Comparison of ENCODE assay signal across 8 cellular contexts in genomic region chr13:110644892-110645521, GRCh38. TPM values are rescaled to one million over a fixed set of nuclear protein-coding genes. Genes with fewer than 3 reads are reported as not detected.
A peak's percentile ranks its signal among the peaks of the same experiment; 100 is the strongest.
DNase-seq lines count a peak whose midpoint lies in the region; ATAC-seq lines count a peak whose summit lies in the region.

No MANE protein-coding gene starts in this region.

- ATAC-seq in GM18519 (IDR thresholded peaks at IDR 0.05; ENCODE audit: low FRiP score, unreplicated experiment) (peak; percentile 52), HG02981 (IDR thresholded peaks at IDR 0.05; ENCODE audit: unreplicated experiment) (peak; percentile 82), left ventricle myocardium superior (peak; percentile 81)

- peaks cover 62% of the 10 kb centered on the region for H3K36me3 ChIP-seq in adipocyte (ENCODE audit: control insufficient read depth, insufficient read depth, low read length, severe bottlenecking)

- intact Hi-C loops in left ventricle myocardium superior (cut with micrococcal nuclease): no loop called here

- no peak overlapping the region for H3K4me3 ChIP-seq in adipocyte (ENCODE audit: low read length)

- DNase-seq in AG20443 (ENCODE audit: low spot score): peak; percentile 70
- DNase-seq in NCI-H69 (lab: John Stamatoyannopoulos, UW): peak; percentile 31
- peak; percentile 37 for DNase-seq in adipocyte (ENCODE audit: low read depth)
- DNase-seq in left ventricle myocardium superior: peak; percentile 79
- DNase-seq in putamen (ENCODE audit: low spot score): peak; percentile 58
- DNase-seq in Kasumi-1 (lab: John Stamatoyannopoulos, UW): no peak

- no peak overlapping the region for H3K9ac ChIP-seq in adipocyte (ENCODE audit: low read length)

- H3K27me3 ChIP-seq in adipocyte (replicated peaks; ENCODE audit: control insufficient read depth, insufficient read depth, low read length): no peaks in the 10 kb centered on the region

- H3K9me3 ChIP-seq in adipocyte (ENCODE audit: control insufficient read depth, low read length): no peaks in the 10 kb centered on the region

- no peaks in the 10 kb centered on the region for H3K4me1 ChIP-seq in adipocyte (ENCODE audit: control insufficient read depth, insufficient read depth, low read length)

RNA-seq across cellular contexts. Expression of gene NAXD, which starts 29.7 kb away (rescaled TPM):
- 30.1 TPM for total RNA-seq in left ventricle myocardium superior

Comparison
In these comparisons a context has a peak if more than half of its experiments do, and no peak if none do; other contexts are left out.
1. DNase-seq: peak in AG20443 (single experiment), NCI-H69 (single experiment), adipocyte (single experiment), left ventricle myocardium superior (single experiment) and putamen (single experiment); none in Kasumi-1 (0 of 2).
2. Peak in every context shown above with its lines, with median percentiles within 50 percentile points of each other: ATAC-seq.